In the genomic region with DNA sequence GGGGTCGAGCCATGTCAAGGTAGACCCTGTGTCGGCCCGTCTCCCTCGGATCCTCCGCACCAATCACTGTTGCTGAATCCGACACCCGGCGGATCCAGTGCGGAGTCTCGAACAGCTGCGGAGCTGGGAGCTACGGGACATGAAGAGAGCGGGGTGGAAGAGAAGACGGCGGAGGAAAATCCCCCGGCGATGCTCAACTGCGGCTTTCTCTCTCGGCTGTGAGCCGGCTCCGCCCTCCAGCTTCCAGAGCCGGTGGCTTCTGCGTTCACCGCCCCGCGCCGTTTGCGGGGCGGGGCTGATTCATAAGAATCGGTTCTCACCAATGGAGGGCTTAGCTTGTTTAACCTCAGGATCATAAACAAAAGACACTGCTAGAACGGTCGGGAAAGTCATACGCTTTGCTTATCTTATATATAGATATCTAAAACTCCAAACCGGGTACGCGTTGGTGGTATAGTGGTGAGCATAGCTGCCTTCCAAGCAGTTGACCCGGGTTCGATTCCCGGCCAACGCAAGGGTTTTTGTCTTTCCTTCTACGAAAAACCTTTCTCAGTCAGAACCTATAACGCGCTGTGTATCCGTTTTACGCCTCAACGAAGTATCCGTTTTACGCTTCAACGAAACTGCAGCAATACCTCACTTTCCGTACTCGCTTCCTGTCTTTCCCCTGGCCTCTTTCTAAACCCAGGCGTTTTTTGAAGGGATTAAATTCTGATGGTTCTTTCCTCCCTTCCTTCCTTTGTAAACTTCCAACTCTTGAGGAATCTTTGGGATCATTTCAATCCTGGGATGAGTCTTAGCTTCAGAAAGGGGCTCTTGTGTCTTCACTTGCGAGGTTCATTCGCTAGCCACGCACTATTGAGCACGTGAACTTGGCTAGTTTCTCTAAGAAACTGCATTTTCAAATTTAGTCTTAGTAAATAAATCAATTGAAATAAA, we compare ENCODE assay signal across 8 cellular contexts. TPM values are rescaled to one million over a fixed set of nuclear protein-coding genes. Genes with fewer than 3 reads are reported as not detected.
DNase-seq lines count a peak whose midpoint lies in the region; ATAC-seq and TF ChIP-seq lines count a peak whose summit lies in the region.
"Not testable (repeated sequence)": the region's sequence is repeated elsewhere in the genome, so short reads cannot be mapped to it uniquely, and the experiment has no call there.

No MANE protein-coding gene starts in this region.

- ATAC-seq in GM18909 (IDR thresholded peaks at IDR 0.05; ENCODE audit: poor library complexity, unreplicated experiment): peak; percentile 67
- ATAC-seq in HG03280 (IDR thresholded peaks at IDR 0.05; ENCODE audit: unreplicated experiment): peak; percentile 78

- H2AFZ ChIP-seq in smooth muscle cell (ENCODE audit: low read depth): peak overlapping the region; percentile 93

- peaks cover 15% of the 10 kb centered on the region for H3K4me1 ChIP-seq in smooth muscle cell (ENCODE audit: low read depth)

- not testable (repeated sequence) for H4K20me1 ChIP-seq in smooth muscle cell (ENCODE audit: low read depth)

- H3K27me3 ChIP-seq in smooth muscle cell (ENCODE audit: low read depth): not testable (repeated sequence)

- WGBS in smooth muscle cell (ENCODE audit: low lambda C conversion rate): under 1% methylated on average over 56 of the region's 56 CpGs

- not testable (repeated sequence) for H3K9me3 ChIP-seq in smooth muscle cell (replicated peaks; ENCODE audit: low read depth)

- peaks cover 11% of the 10 kb centered on the region for H3F3A ChIP-seq in smooth muscle cell (ENCODE audit: low read depth)

- H3K79me2 ChIP-seq in smooth muscle cell (ENCODE audit: low read depth): not testable (repeated sequence)

- POLR2A ChIA-PET in AG04449 (lab: Yijun Ruan, JAX): interaction anchor here (1.5 kb wide), 1 partner anchor 9 kb away, joined by 4 read pairs; no protein-coding TSS in a partner anchor

- peak overlapping the region; percentile 94 for H3K27ac ChIP-seq in caudate nucleus (ENCODE audit: low read depth, low read length)
- H3K27ac ChIP-seq in smooth muscle cell (ENCODE audit: low read depth): peak overlapping the region; percentile 69

- not testable (repeated sequence) for TF ChIP-seq CTCF in AG04449 (IDR thresholded peaks at IDR 0.05; ENCODE audit: insufficient read depth, low read length, missing control alignments); smooth muscle cell (IDR thresholded peaks at IDR 0.05; ENCODE audit: borderline replicate concordance, insufficient read depth, poor library complexity, severe bottlenecking)

- H3K36me3 ChIP-seq in smooth muscle cell (ENCODE audit: low read depth): not testable (repeated sequence)

- H3K4me3 ChIP-seq in AG04449 (ENCODE audit: low read depth, low read length): peak overlapping the region; percentile 71
- H3K4me3 ChIP-seq in smooth muscle cell: peak overlapping the region; percentile 78

- H3K9ac ChIP-seq in smooth muscle cell (ENCODE audit: low read depth): peak overlapping the region; percentile 47

- DNase-seq in AG04449 (ENCODE audit: low read depth, low spot score) (peak; percentile 78), NCI-H345 treated with DMSO at 0.1 percent for 48 hours (lab: John Stamatoyannopoulos, UW; ENCODE audit: unreplicated experiment) (peak; percentile 47), caudate nucleus (lab: John Stamatoyannopoulos, UW) (peak in 56 of 61 donors; percentile 40 to 97 (median 83)), inferior parietal cortex (ENCODE audit: extremely low spot score) (peak; percentile 92), smooth muscle cell (lab: John Stamatoyannopoulos, UW; ENCODE audit: unreplicated experiment) (peak; percentile 81)
- peak; percentile 76 for DNase-seq in activated CD4-positive, CD25-positive, alpha-beta regulatory T cell treated with anti-CD3 and anti-CD28 coated beads, Interleukin-2, amount 50 U/mL, for 16 hours (ENCODE audit: low read depth, low spot score)

- CTCF ChIA-PET in AG04449 (lab: Yijun Ruan, JAX): interaction anchor here (1.2 kb wide), 1 partner anchor 206 kb away, joined by 3 read pairs; no protein-coding TSS in a partner anchor

- peak overlapping the region; percentile 92 for H3K4me2 ChIP-seq in smooth muscle cell

RNA-seq across cellular contexts. Expression of gene HSPA6, which starts 6.6 kb away (rescaled TPM):
- total RNA-seq in smooth muscle cell: 0.18 and 0.81 TPM in 2 replicates
- polyA plus RNA-seq in smooth muscle cell: 0.14 and 0.45 TPM in 2 replicates

RNA-seq across cellular contexts. Expression of gene FCGR3A, which starts 18.7 kb away (rescaled TPM):
- not detected in 2 replicates for total RNA-seq in smooth muscle cell
- 0.09 TPM in 1 of 2 replicates, not detected in the other for polyA plus RNA-seq in smooth muscle cell

RNA-seq across cellular contexts. Expression of gene FCGR2A, which starts 25.7 kb away (rescaled TPM):
- 0.36 TPM in 1 of 2 replicates, not detected in the other for total RNA-seq in smooth muscle cell
- 0.15 and 0.46 TPM in 2 replicates for polyA plus RNA-seq in smooth muscle cell

Comparison
In these comparisons a context has a peak if more than half of its experiments do, and no peak if none do; other contexts are left out.
1. Peak in every context shown above with its lines: DNase-seq, ATAC-seq, H3K4me3 ChIP-seq and H3K27ac ChIP-seq.